8 cellular contexts compared by ENCODE assay signal in the genomic region with DNA sequence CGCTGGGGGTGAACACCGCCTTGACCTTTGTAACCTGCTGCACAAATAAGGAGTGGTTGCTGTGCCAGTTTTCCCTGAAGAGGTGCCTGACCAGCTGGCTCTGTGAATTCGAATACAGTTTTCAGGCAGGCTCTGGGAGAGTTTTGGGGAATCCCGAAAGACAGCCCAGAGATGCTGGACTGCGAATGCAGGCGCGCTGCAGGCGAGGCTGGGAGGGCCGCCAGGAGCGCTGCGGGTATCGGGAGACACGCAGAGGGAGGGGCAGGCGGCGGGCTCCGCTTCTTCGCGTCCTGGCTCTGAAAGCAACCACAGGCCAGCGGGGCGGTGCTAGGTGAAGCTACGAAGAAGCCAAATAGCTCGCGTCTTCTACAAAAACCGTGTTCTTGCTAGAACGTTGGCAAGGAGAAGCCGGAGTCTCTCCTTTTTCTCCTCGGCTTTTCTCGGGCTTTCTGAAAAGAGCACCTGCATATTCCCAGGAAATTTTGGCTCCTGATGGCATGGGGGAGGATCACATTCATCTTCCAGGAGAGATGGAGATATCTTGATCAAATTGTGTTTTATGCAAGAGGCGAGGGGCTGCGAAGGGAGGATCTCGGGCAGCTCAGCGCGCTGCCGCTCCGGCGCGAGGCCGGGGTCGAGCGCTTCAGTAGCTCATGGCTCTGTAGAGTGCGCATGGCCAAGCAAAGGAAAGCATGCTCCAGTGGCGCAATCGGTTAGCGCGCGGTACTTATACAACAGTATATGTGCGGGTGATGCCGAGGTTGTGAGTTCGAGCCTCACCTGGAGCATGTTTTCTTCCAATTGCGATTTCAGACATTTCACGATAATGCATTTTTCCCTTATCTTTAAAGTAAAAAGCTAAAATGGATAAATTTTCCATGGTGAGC.
DNase-seq lines count a peak whose midpoint lies in the region; ATAC-seq and TF ChIP-seq lines count a peak whose summit lies in the region.

No MANE protein-coding gene starts in this region.

- H3K4me3 ChIP-seq in GM08714 (ENCODE audit: low read length) (peak overlapping the region; percentile 48), LNCaP clone FGC (ENCODE audit: low read depth, low read length) (peak overlapping the region; percentile 57), fibroblast of mammary gland (ENCODE audit: control insufficient read depth, low read depth, low read length) (peak overlapping the region; percentile 74)

- no peak overlapping the region for H3K27ac Mint-ChIP-seq in activated CD4-positive, alpha-beta memory T cell treated with anti-CD3 and anti-CD28 coated beads, Interleukin-2, amount 10 ng/mL, durations not matched to agents 7 days and 5 days

- peaks cover 49% of the 10 kb centered on the region for H3K27me3 Mint-ChIP-seq in activated CD4-positive, alpha-beta memory T cell treated with anti-CD3 and anti-CD28 coated beads, Interleukin-2, amount 10 ng/mL, durations not matched to agents 7 days and 5 days

- no peaks in the 10 kb centered on the region for H3K36me3 Mint-ChIP-seq in activated CD4-positive, alpha-beta memory T cell treated with anti-CD3 and anti-CD28 coated beads, Interleukin-2, amount 10 ng/mL, durations not matched to agents 7 days and 5 days (ENCODE audit: low read depth)

- H3K4me3 Mint-ChIP-seq in activated CD4-positive, alpha-beta memory T cell treated with anti-CD3 and anti-CD28 coated beads, Interleukin-2, amount 10 ng/mL, durations not matched to agents 7 days and 5 days: peak overlapping the region; percentile 61

- peaks cover 6% of the 10 kb centered on the region for H3K9me3 Mint-ChIP-seq in activated CD4-positive, alpha-beta memory T cell treated with anti-CD3 and anti-CD28 coated beads, Interleukin-2, amount 10 ng/mL, durations not matched to agents 7 days and 5 days

- peaks cover 7% of the 10 kb centered on the region for H3K4me1 Mint-ChIP-seq in activated CD4-positive, alpha-beta memory T cell treated with anti-CD3 and anti-CD28 coated beads, Interleukin-2, amount 10 ng/mL, durations not matched to agents 7 days and 5 days

- POLR2A ChIA-PET in activated CD4-positive, alpha-beta memory T cell treated with anti-CD3 and anti-CD28 coated beads, Interleukin-2, amount 10 ng/mL, durations not matched to agents 7 days and 5 days (lab: Charles Lee): interaction anchor here (1.1 kb wide), 1 partner anchor 13 kb away, joined by 3 read pairs; no protein-coding TSS in a partner anchor

- no peak for ATAC-seq in HG03196 (IDR thresholded peaks at IDR 0.05; ENCODE audit: unreplicated experiment)

- CTCF ChIA-PET in activated CD4-positive, alpha-beta memory T cell treated with anti-CD3 and anti-CD28 coated beads, Interleukin-2, amount 10 ng/mL, durations not matched to agents 7 days and 5 days (lab: Charles Lee): interaction anchor here (0.8 to 2.3 kb wide), 5 partner anchors 121 to 318 kb away, joined by 3 to 6 read pairs (median 3); no protein-coding TSS in a partner anchor

- DNase-seq in LNCaP clone FGC (ENCODE audit: low read depth): no peak
- DNase-seq in activated CD4-positive, alpha-beta memory T cell treated with anti-CD3 and anti-CD28 coated beads, Interleukin-2, amount 10 ng/mL, durations not matched to agents 7 days and 5 days: peak; percentile 30
- DNase-seq in fibroblast of mammary gland (ENCODE audit: low read depth): peak; percentile 82
- peak; percentile 17 for DNase-seq in renal cortical epithelial cell (ENCODE audit: low read depth)
- DNase-seq in activated gamma-delta T cell treated with Interleukin-2 at 50 U/mL for 16 hours: no peak
- no peak for DNase-seq in NCI-H1048 (lab: John Stamatoyannopoulos, UW)

- TF ChIP-seq CTCF in LNCaP clone FGC (IDR thresholded peaks at IDR 0.05; ENCODE audit: control insufficient read depth, extremely low read depth, insufficient read depth): 0 out of 2 replicates have a peak, but pooled peaks have one; percentile 12
- TF ChIP-seq CTCF in fibroblast of mammary gland (conservative IDR thresholded peaks at IDR 0.05; ENCODE audit: control insufficient read depth, insufficient read depth, low read depth, low read length): peak; percentile 3

Comparison
In these comparisons a context has a peak if more than half of its experiments do, and no peak if none do; other contexts are left out.
1. DNase-seq: peak in activated CD4-positive, alpha-beta memory T cell treated with anti-CD3 and anti-CD28 coated beads, Interleukin-2, amount 10 ng/mL, durations not matched to agents 7 days and 5 days (single experiment), fibroblast of mammary gland (single experiment) and renal cortical epithelial cell (single experiment); none in LNCaP clone FGC (single experiment), activated gamma-delta T cell treated with Interleukin-2 at 50 U/mL for 16 hours (single experiment) and NCI-H1048 (single experiment).
2. Peak in every context shown above with its lines, with median percentiles within 50 percentile points of each other: H3K4me3 ChIP-seq.